23 cellular contexts compared by ENCODE assay signal in the genomic region with DNA sequence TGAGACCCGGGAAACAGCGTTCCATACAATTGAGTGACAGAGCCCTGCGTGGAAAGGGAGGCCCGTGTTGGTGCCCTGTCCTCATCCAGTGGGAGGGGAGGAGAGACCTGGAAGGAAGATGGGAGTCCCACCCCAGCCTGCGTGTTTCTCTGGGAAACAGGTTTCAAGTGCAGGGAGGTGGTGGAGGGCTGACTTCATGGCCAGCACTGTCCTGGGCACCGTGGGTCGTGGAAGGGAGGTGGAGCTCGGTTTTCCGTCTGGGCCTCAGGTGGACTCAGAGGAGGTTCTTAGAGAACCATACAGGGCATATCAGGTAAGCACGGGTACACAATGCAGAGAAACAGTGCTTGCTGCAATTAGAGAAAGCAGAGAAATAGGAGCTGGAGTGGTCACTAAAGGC.
"Had no signal": no experiment of that assay in that cellular context is flagged by ENCODE, and none has a peak within 500 bp of the region (broad histone marks: within the 10 kb centered on the region; RNA-seq: fewer than 3 reads in every experiment).

No MANE protein-coding gene starts in this region.

- H3K4me3 ChIP-seq: K562 had no signal

- DNase-seq: Kasumi-1, MM.1S, NCI-H1092 treated with DMSO at 0.1 percent for 48 hours, NCI-H1436, NCI-H187, NCI-H2029, NCI-H2081 treated with DMSO at 0.1 percent for 48 hours, NCI-H2171, NCI-H226, NCI-H446, NCI-H510A, NCI-H524 treated with DMSO at 0.1 percent for 48 hours, NCI-H69, NCI-H774, RPMI8226, SHP77, SK-N-SH had no signal

- FAIRE-seq: HTR-8/SVneo, K562, RCC 7860 had no signal

- H3K4me3 Mint-ChIP-seq: IgD-negative memory B cell had no signal

- H3K4me1 Mint-ChIP-seq: IgD-negative memory B cell had no signal

- H3K27ac ChIP-seq: HL-60, KMS-11 had no signal

- H3K36me3 Mint-ChIP-seq: IgD-negative memory B cell had no signal

- H3K9me3 ChIP-seq: SK-N-SH had no signal
